Comparison of ENCODE assay signal across 27 cellular contexts in the genomic region with DNA sequence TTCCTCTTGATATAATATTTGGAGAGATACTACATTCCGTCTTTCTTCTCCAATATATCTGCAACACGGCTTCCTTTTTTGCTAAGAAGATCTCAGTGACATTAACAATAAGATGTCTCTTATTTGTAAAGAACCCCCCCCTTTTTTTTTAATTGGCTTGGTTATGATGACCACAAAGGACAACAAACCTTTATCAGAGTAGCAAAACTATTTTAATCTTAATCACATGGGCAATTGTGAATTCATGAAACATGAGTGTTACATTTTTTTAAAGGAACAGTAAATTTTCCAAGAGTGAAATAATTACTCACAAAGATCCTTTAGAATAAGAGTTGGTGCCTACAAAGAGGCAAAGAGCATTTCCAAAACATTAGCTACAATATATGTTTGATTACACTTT.
"Had no signal": no experiment of that assay in that cellular context is flagged by ENCODE, and none has a peak within 500 bp of the region (broad histone marks: within the 10 kb centered on the region; RNA-seq: fewer than 3 reads in every experiment).

No MANE protein-coding gene starts in this region.

- H3K27ac Mint-ChIP-seq: natural killer cell treated with Interleukin-12 subunit alpha and Interleukin-12 subunit beta and Interleukin-15 and Interleukin-18, amount 100 ng/mL, for 72 hours; nephron progenitor cell; stimulated activated effector memory CD8-positive, alpha-beta T cell treated with anti-CD3 and anti-CD28 coated beads, Interleukin-12 subunit alpha, Interleukin-12 subunit beta, amount 100 ng/mL, for 72 hours; stimulated activated naive B cell treated with anti-CD40 and anti-IgM and Interleukin-4, amounts not matched to agents 10 μg/mL and 1 μg/mL and 100 μg/mL, for 72 hours; stimulated activated naive CD8-positive, alpha-beta T cell treated with anti-CD3 and anti-CD28 coated beads, Interleukin-15, Interleukin-2, amounts not matched to agents 100 ng/mL and 50 ng/mL, for 24 hours had no signal

- H3K4me3 Mint-ChIP-seq: natural killer cell treated with Interleukin-12 subunit alpha and Interleukin-12 subunit beta and Interleukin-15 and Interleukin-18, amount 100 ng/mL, for 72 hours; nephron progenitor cell; neural crest cell; stimulated activated effector memory CD8-positive, alpha-beta T cell treated with anti-CD3 and anti-CD28 coated beads, Interleukin-12 subunit alpha, Interleukin-12 subunit beta, amount 100 ng/mL, for 72 hours; stimulated activated naive B cell treated with anti-CD40 and anti-IgM and Interleukin-4, amounts not matched to agents 10 μg/mL and 1 μg/mL and 100 μg/mL, for 72 hours; stimulated activated naive CD8-positive, alpha-beta T cell treated with anti-CD3 and anti-CD28 coated beads, Interleukin-15, Interleukin-2, amounts not matched to agents 100 ng/mL and 50 ng/mL, for 24 hours had no signal

- H3K27me3 ChIP-seq: neutrophil, pancreas, right lobe of liver, sigmoid colon, stomach, thyroid gland, tibial nerve, upper lobe of left lung, vagina had no signal

- H3K4me1 ChIP-seq: pancreas, prostate gland, right lobe of liver, sigmoid colon, stomach, thyroid gland, tibial nerve, upper lobe of left lung, vagina had no signal

- H3K9me3 Mint-ChIP-seq: natural killer cell treated with Interleukin-12 subunit alpha and Interleukin-12 subunit beta and Interleukin-15 and Interleukin-18, amount 100 ng/mL, for 72 hours; nephron progenitor cell; stimulated activated naive B cell treated with anti-CD40 and anti-IgM and Interleukin-4, amounts not matched to agents 10 μg/mL and 1 μg/mL and 100 μg/mL, for 72 hours; stimulated activated naive CD8-positive, alpha-beta T cell treated with anti-CD3 and anti-CD28 coated beads, Interleukin-15, Interleukin-2, amounts not matched to agents 100 ng/mL and 50 ng/mL, for 24 hours had no signal

- H3K36me3 ChIP-seq: neutrophil, pancreas, prostate gland, right lobe of liver, sigmoid colon, stomach, thoracic aorta, thyroid gland, tibial nerve, upper lobe of left lung, vagina had no signal

- H3K36me3 Mint-ChIP-seq: natural killer cell treated with Interleukin-12 subunit alpha and Interleukin-12 subunit beta and Interleukin-15 and Interleukin-18, amount 100 ng/mL, for 72 hours; stimulated activated effector memory CD8-positive, alpha-beta T cell treated with anti-CD3 and anti-CD28 coated beads, Interleukin-12 subunit alpha, Interleukin-12 subunit beta, amount 100 ng/mL, for 72 hours; stimulated activated naive B cell treated with anti-CD40 and anti-IgM and Interleukin-4, amounts not matched to agents 10 μg/mL and 1 μg/mL and 100 μg/mL, for 72 hours had no signal

- H3K27me3 Mint-ChIP-seq: natural killer cell treated with Interleukin-12 subunit alpha and Interleukin-12 subunit beta and Interleukin-15 and Interleukin-18, amount 100 ng/mL, for 72 hours; stimulated activated naive B cell treated with anti-CD40 and anti-IgM and Interleukin-4, amounts not matched to agents 10 μg/mL and 1 μg/mL and 100 μg/mL, for 72 hours; stimulated activated naive CD8-positive, alpha-beta T cell treated with anti-CD3 and anti-CD28 coated beads, Interleukin-15, Interleukin-2, amounts not matched to agents 100 ng/mL and 50 ng/mL, for 24 hours had no signal

- H3K4me1 Mint-ChIP-seq: nephron progenitor cell; neural crest cell; stimulated activated effector memory CD8-positive, alpha-beta T cell treated with anti-CD3 and anti-CD28 coated beads, Interleukin-12 subunit alpha, Interleukin-12 subunit beta, amount 100 ng/mL, for 72 hours had no signal

- ATAC-seq: natural killer cell treated with Interleukin-12 subunit alpha and Interleukin-12 subunit beta and Interleukin-15 and Interleukin-18, amount 100 ng/mL, for 72 hours; pancreas; right cardiac atrium; right lobe of liver; stimulated activated effector memory CD8-positive, alpha-beta T cell treated with anti-CD3 and anti-CD28 coated beads, Interleukin-12 subunit alpha, Interleukin-12 subunit beta, amount 100 ng/mL, for 72 hours; stimulated activated naive B cell treated with anti-CD40 and anti-IgM and Interleukin-4, amounts not matched to agents 10 μg/mL and 1 μg/mL and 100 μg/mL, for 72 hours had no signal

- DNase-seq: nephron progenitor cell; nucleus accumbens; pancreas; retina; right cardiac atrium; right lobe of liver; sigmoid colon; small intestine; stimulated activated CD4-positive, alpha-beta T cell treated with anti-CD3 and anti-CD28 coated beads, Interleukin-15, amount 100 ng/mL, for 24 hours; stimulated activated CD4-positive, alpha-beta T cell treated with anti-CD3 and anti-CD28 coated beads, Interleukin-2, amount 100 ng/mL, for 24 hours; stimulated activated CD4-positive, alpha-beta T cell treated with anti-CD3 and anti-CD28 coated beads, Interleukin-2, amount 100 ng/mL, for 48 hours; stimulated activated CD4-positive, alpha-beta T cell treated with anti-CD3 and anti-CD28 coated beads, Interleukin-4, amount 100 ng/mL, for 24 hours; stimulated activated naive B cell treated with anti-CD40 and anti-IgM and Interleukin-4, amounts not matched to agents 10 μg/mL and 1 μg/mL and 100 μg/mL, for 72 hours; stimulated activated naive CD4-positive, alpha-beta T cell treated with Interleukin-2 at 50 U/mL for 16 hours; stomach; thyroid gland; trophoblast cell; upper lobe of left lung had no signal

- H3K4me3 ChIP-seq: pancreas, prostate gland, right lobe of liver, sigmoid colon, stomach, thoracic aorta, thyroid gland, tibial nerve, upper lobe of left lung, vagina had no signal

- H3K27ac ChIP-seq: neutrophil, pancreas, prostate gland, right lobe of liver, sigmoid colon, stomach, thoracic aorta, thyroid gland, tibial nerve, upper lobe of left lung, vagina had no signal

- H3K9me3 ChIP-seq: neutrophil, pancreas, prostate gland, right lobe of liver, sigmoid colon, stomach, thoracic aorta, thyroid gland, tibial nerve, upper lobe of left lung, vagina had no signal
